Comparison of ENCODE assay signal across 13 cellular contexts in the genomic region with DNA sequence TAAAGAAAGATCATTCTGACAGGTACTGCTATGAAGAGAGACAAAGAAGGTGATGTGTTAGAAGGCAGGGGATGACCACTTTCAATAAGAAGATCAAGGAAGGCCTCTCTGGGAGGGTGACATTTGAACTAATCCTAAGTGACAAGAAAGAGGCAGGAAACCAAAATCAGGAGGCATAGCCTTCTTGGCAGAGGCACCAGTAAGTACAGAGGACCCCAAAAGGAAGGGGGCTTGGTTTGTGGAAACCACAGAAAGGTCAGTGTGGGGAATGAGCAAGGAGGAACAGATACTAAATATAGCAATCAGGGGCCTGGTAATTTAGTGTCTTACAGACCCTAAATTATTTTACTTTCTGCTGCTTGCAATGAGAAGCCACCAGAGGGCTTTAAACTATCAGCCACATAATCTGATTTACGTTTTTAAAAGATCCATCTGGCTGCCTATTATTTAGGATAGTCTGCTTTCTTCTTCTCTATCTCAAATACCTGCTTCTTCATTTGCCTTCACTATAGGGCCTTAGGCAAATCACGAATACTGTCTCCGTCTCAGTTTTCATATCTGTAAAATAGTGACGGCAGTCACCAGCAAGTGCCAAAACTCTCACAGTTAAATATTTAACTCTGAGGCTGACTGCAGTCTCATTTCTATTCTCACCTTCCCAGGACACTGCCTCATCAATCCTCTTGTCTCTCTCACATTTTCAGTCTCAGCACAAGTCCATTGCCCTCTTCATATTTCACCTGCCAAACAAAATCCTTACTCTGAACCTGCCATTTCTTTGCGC. TPM values are rescaled to one million over a fixed set of nuclear protein-coding genes. Genes with fewer than 3 reads are reported as not detected.
DNase-seq lines count a peak whose midpoint lies in the region; ATAC-seq and TF ChIP-seq lines count a peak whose summit lies in the region.
"Had no signal": no experiment of that assay in that cellular context is flagged by ENCODE, and none has a peak within 500 bp of the region (broad histone marks: within the 10 kb centered on the region; RNA-seq: fewer than 3 reads in every experiment).

No MANE protein-coding gene starts in this region.

- no peaks in the 10 kb centered on the region for H3K36me3 ChIP-seq in kidney epithelial cell (ENCODE audit: control insufficient read depth, insufficient read depth, low read length)

- H3K4me3 ChIP-seq in kidney epithelial cell (ENCODE audit: low read depth, low read length), result no peak overlapping the region
- H3K4me3 ChIP-seq: lung had no signal

- peak; percentile 1 for TF ChIP-seq CTCF in kidney epithelial cell (IDR thresholded peaks at IDR 0.05; ENCODE audit: insufficient read depth, low read length, poor library complexity, severe bottlenecking)

- DNase-seq in ELR (ENCODE audit: low read depth), result peak; percentile 8
- no peak for DNase-seq in kidney epithelial cell (ENCODE audit: low read depth)
- no peak for DNase-seq in pons (ENCODE audit: low spot score)
- DNase-seq in activated CD4-positive, CD25-positive, alpha-beta regulatory T cell treated with anti-CD3 and anti-CD28 coated beads, Interleukin-2, amount 50 U/mL, for 72 hours, result no peak
- DNase-seq in AML-193 (lab: John Stamatoyannopoulos, UW), result no peak
- DNase-seq: HFFc6, KG1, NCI-H446 treated with DMSO at 0.1 percent for 48 hours, retina had no signal

- no peaks in the 10 kb centered on the region for H3K27me3 ChIP-seq in kidney epithelial cell (ENCODE audit: control insufficient read depth, insufficient read depth, low read length)

- ATAC-seq in GM21529 (IDR thresholded peaks at IDR 0.05; ENCODE audit: unreplicated experiment), result peak; percentile 73
- ATAC-seq in HG03571 (IDR thresholded peaks at IDR 0.05; ENCODE audit: unreplicated experiment), result peak; percentile 89
- ATAC-seq in HG02870 (IDR thresholded peaks at IDR 0.05; ENCODE audit: unreplicated experiment), result no peak

RNA-seq across cellular contexts. Expression of gene NR3C2, which starts 16.7 kb away (rescaled TPM):
- 2.5 and 6.5 TPM in 2 replicates for total RNA-seq in kidney epithelial cell
